1 cellular context compared by ENCODE assay signal in the genomic region with DNA sequence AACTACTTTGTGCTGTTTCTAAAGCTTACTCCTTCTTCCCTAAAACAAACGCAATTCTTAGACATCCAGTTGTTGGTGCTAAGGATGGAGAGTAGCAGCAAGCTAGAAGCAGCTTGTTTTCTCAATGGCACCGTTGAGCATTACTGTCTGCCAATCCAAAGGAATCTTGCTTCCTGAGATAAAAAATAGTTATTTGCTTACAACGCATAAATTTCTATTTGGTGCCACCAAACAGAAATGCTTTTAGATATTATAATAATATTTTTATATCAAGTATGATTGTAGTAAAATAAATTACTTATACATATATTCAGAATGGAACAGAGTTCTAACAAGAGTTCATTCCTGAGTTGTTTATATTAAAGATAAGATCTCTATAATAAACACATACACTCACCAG.
TF ChIP-seq lines count a peak whose summit lies in the region.

No MANE protein-coding gene starts in this region.

TF ChIP-seq in HepG2, 621 proteins besides CTCF, POLR2A, EP300 and RAD21 (continued from another document):
- TF ChIP-seq, protein P1, sequence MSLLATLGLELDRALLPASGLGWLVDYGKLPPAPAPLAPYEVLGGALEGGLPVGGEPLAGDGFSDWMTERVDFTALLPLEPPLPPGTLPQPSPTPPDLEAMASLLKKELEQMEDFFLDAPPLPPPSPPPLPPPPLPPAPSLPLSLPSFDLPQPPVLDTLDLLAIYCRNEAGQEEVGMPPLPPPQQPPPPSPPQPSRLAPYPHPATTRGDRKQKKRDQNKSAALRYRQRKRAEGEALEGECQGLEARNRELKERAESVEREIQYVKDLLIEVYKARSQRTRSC (CRISPR knock-in tag; IDR thresholded peaks at IDR 0.05; ENCODE audit: low read depth), result no peak
- TF ChIP-seq GZF1 (CRISPR knock-in tag; IDR thresholded peaks at IDR 0.05), result no peak
